Comparison of ENCODE assay signal across 31 cellular contexts in genomic region chr11:113556036-113556435, GRCh38.
"Had no signal": no experiment of that assay in that cellular context is flagged by ENCODE, and none has a peak within 500 bp of the region (broad histone marks: within the 10 kb centered on the region; RNA-seq: fewer than 3 reads in every experiment).

No MANE protein-coding gene starts in this region.

- H3K4me1 Mint-ChIP-seq: activated CD4-positive, alpha-beta T cell treated with anti-CD3 and anti-CD28 coated beads for 36 hours; activated CD4-positive, alpha-beta T cell treated with anti-CD3 and anti-CD28 coated beads, Interleukin-2, amount 10 ng/mL, durations not matched to agents 7 days and 5 days had no signal

- H3K4me1 ChIP-seq: Peyer's patch had no signal

- H3K36me3 Mint-ChIP-seq: activated naive CD4-positive, alpha-beta T cell treated with anti-CD3 and anti-CD28 coated beads, Interleukin-2, amount 50 U/mL, for 72 hours had no signal

- H3K27me3 ChIP-seq: brain microvascular endothelial cell, MG63, Peyer's patch, SJSA1 had no signal

- FAIRE-seq: TTC549 had no signal

- DNase-seq: activated CD4-positive, alpha-beta T cell treated with anti-CD3 and anti-CD28 coated beads for 36 hours; activated CD4-positive, alpha-beta T cell treated with anti-CD3 and anti-CD28 coated beads, Interleukin-2, amount 10 ng/mL, durations not matched to agents 7 days and 5 days; activated CD4-positive, alpha-beta T cell treated with anti-CD3 and anti-CD28 coated beads, Interleukin-2, amount 50 U/mL, for 48 hours; activated CD8-positive, alpha-beta T cell treated with anti-CD3 and anti-CD28 coated beads, Interleukin-2, amount 10 ng/mL, durations not matched to agents 7 days and 5 days; activated gamma-delta T cell treated with Interleukin-2 at 50 U/mL for 16 hours; activated naive CD4-positive, alpha-beta T cell treated with anti-CD3 and anti-CD28 coated beads for 36 hours; activated T-cell treated with anti-CD3 and anti-CD28 coated beads, Interleukin-2, amount 50 U/mL, for 24 hours; amniotic stem cell; aorta; brain microvascular endothelial cell; central memory CD4-positive, alpha-beta T cell; MG63; NCI-H1048; NCI-H1105 treated with DMSO at 0.1 percent for 48 hours; NCI-H1436 treated with DMSO at 0.1 percent for 48 hours; NCI-H1694 treated with DMSO at 0.1 percent for 48 hours; NCI-H2029; NCI-H446; NCI-H510A treated with DMSO at 0.1 percent for 48 hours; PC-3; Peyer's patch; RPMI8226; SHP77 treated with DMSO at 0.1 percent for 48 hours; SK-N-SH had no signal

- H3K27ac ChIP-seq: brain microvascular endothelial cell, KMS-11, Peyer's patch, SJSA1 had no signal

- H3K36me3 ChIP-seq: brain microvascular endothelial cell, MG63, Peyer's patch, SJSA1 had no signal

- H3K9me2 ChIP-seq: SK-N-SH had no signal

- H3K4me3 Mint-ChIP-seq: activated CD4-positive, alpha-beta T cell treated with anti-CD3 and anti-CD28 coated beads for 36 hours; activated CD4-positive, alpha-beta T cell treated with anti-CD3 and anti-CD28 coated beads, Interleukin-2, amount 10 ng/mL, durations not matched to agents 7 days and 5 days; activated CD8-positive, alpha-beta T cell treated with anti-CD3 and anti-CD28 coated beads, Interleukin-2, amount 10 ng/mL, durations not matched to agents 7 days and 5 days; activated naive CD4-positive, alpha-beta T cell treated with anti-CD3 and anti-CD28 coated beads for 36 hours; activated T-cell treated with anti-CD3 and anti-CD28 coated beads, Interleukin-2, amount 50 U/mL, for 24 hours; T-helper 1 cell treated with Interleukin-12 subunit alpha and Interleukin-12 subunit beta and Interleukin-4 antibody, amounts not matched to agents 30 μg/mL and 1 μg/mL, for 36 hours; T-helper 2 cell treated with Interferon-gamma antibody and Interleukin-4, amounts not matched to agents 5 μg/mL and 100 μg/mL, for 36 hours had no signal

- ATAC-seq: activated CD4-positive, alpha-beta T cell treated with anti-CD3 and anti-CD28 coated beads for 36 hours; activated CD8-positive, alpha-beta T cell treated with anti-CD3 and anti-CD28 coated beads, Interleukin-2, amount 10 ng/mL, durations not matched to agents 7 days and 5 days; PC-3 had no signal

- H3K9me3 ChIP-seq: MG63, Peyer's patch, SJSA1, SK-N-SH had no signal

- H3K9ac ChIP-seq: KMS-11, SK-N-SH had no signal

- H3K9me3 Mint-ChIP-seq: activated CD4-positive, alpha-beta T cell treated with anti-CD3 and anti-CD28 coated beads, Interleukin-2, amount 10 ng/mL, durations not matched to agents 7 days and 5 days; activated naive CD4-positive, alpha-beta T cell treated with anti-CD3 and anti-CD28 coated beads for 36 hours; activated naive CD4-positive, alpha-beta T cell treated with anti-CD3 and anti-CD28 coated beads, Interleukin-2, amount 50 U/mL, for 72 hours; activated T-cell treated with anti-CD3 and anti-CD28 coated beads, Interleukin-2, amount 50 U/mL, for 24 hours; activated T-helper 2 cell treated with anti-CD3 and anti-CD28 coated beads, Interferon-gamma antibody, Interleukin-2, Interleukin-4, amounts not matched to agents 10 μg/mL and 5 μg/mL and 100 μg/mL, durations not matched to agents 14 hours and 24 hours and 36 hours; T-helper 1 cell treated with Interleukin-12 subunit alpha and Interleukin-12 subunit beta and Interleukin-4 antibody, amounts not matched to agents 30 μg/mL and 1 μg/mL, for 36 hours; T-helper 2 cell treated with Interferon-gamma antibody and Interleukin-4, amounts not matched to agents 5 μg/mL and 100 μg/mL, for 36 hours had no signal

- H3K27ac Mint-ChIP-seq: activated CD4-positive, alpha-beta T cell treated with anti-CD3 and anti-CD28 coated beads for 36 hours; activated CD4-positive, alpha-beta T cell treated with anti-CD3 and anti-CD28 coated beads, Interleukin-2, amount 10 ng/mL, durations not matched to agents 7 days and 5 days; activated CD8-positive, alpha-beta T cell treated with anti-CD3 and anti-CD28 coated beads, Interleukin-2, amount 10 ng/mL, durations not matched to agents 7 days and 5 days; activated naive CD4-positive, alpha-beta T cell treated with anti-CD3 and anti-CD28 coated beads for 36 hours; activated naive CD4-positive, alpha-beta T cell treated with anti-CD3 and anti-CD28 coated beads, Interleukin-2, amount 50 U/mL, for 72 hours; activated T-cell treated with anti-CD3 and anti-CD28 coated beads, Interleukin-2, amount 50 U/mL, for 24 hours; activated T-helper 2 cell treated with anti-CD3 and anti-CD28 coated beads, Interferon-gamma antibody, Interleukin-2, Interleukin-4, amounts not matched to agents 10 μg/mL and 5 μg/mL and 100 μg/mL, durations not matched to agents 14 hours and 24 hours and 36 hours; T-helper 1 cell treated with Interleukin-12 subunit alpha and Interleukin-12 subunit beta and Interleukin-4 antibody, amounts not matched to agents 30 μg/mL and 1 μg/mL, for 36 hours; T-helper 2 cell treated with Interferon-gamma antibody and Interleukin-4, amounts not matched to agents 5 μg/mL and 100 μg/mL, for 36 hours had no signal

- H3K4me3 ChIP-seq: MG63, Peyer's patch, SJSA1 had no signal

- H3K4me2 ChIP-seq: KMS-11, SK-N-SH had no signal
